Comparison of ENCODE assay signal across 13 cellular contexts in the genomic region with DNA sequence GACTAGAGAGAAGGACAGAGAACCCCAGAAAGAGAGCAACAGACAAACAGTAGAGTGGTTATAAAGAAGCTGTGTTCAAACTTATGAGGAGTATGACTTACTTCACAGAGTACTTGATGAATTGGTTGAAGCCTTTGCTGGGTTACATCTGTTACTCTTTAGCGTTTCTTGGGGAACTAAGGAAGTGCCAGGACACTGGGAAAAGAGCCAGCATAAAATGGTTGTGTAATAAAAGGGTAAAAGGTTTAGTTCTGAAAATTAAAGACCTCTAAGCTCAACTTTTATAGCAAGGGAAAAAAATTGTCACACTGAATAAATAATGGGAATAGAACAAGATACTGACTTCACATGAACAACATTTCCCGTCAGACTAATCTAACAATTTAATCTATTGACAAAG. TPM values are rescaled to one million over a fixed set of nuclear protein-coding genes. Genes with fewer than 3 reads are reported as not detected.
A peak's percentile ranks its signal among the peaks of the same experiment; 100 is the strongest.
DNase-seq lines count a peak whose midpoint lies in the region; TF ChIP-seq lines count a peak whose summit lies in the region.
"Had no signal": no experiment of that assay in that cellular context is flagged by ENCODE, and none has a peak within 500 bp of the region (broad histone marks: within the 10 kb centered on the region; RNA-seq: fewer than 3 reads in every experiment).

No MANE protein-coding gene starts in this region.

- H3K27ac ChIP-seq in fibroblast of lung (ENCODE audit: insufficient read depth, low read length) = no peak overlapping the region

- H3K9me3 ChIP-seq in fibroblast of lung (ENCODE audit: control insufficient read depth, insufficient read depth, low read depth, low read length) = no peaks in the 10 kb centered on the region

- H3K9me3 Mint-ChIP-seq in osteocyte (ENCODE audit: unreplicated experiment) = no peaks in the 10 kb centered on the region
- H3K9me3 Mint-ChIP-seq: IgD-negative memory B cell had no signal

- no peak for TF ChIP-seq CTCF in fibroblast of lung (conservative IDR thresholded peaks at IDR 0.05 in 1 of 2, IDR thresholded peaks at IDR 0.05 in 1 of 2; ENCODE audit: low read depth in 1 of 2, low read length in 2 of 2)
- TF ChIP-seq CTCF in osteocyte (IDR thresholded peaks at IDR 0.05) = no peak

- H4K20me1 ChIP-seq in fibroblast of lung (ENCODE audit: control insufficient read depth, extremely low read depth, insufficient read depth, low read length) = no peaks in the 10 kb centered on the region

- peak overlapping the region; percentile 55 for H3K27ac Mint-ChIP-seq in osteocyte (ENCODE audit: unreplicated experiment)
- H3K27ac Mint-ChIP-seq: IgD-negative memory B cell had no signal

- no peaks in the 10 kb centered on the region for H3K27me3 ChIP-seq in fibroblast of lung (ENCODE audit: control insufficient read depth, insufficient read depth, low read length)

- no peak overlapping the region for H3K4me3 Mint-ChIP-seq in osteocyte (ENCODE audit: unreplicated experiment)
- H3K4me3 Mint-ChIP-seq: IgD-negative memory B cell had no signal

- peaks cover 34% of the 10 kb centered on the region for H3K4me1 ChIP-seq in fibroblast of lung (ENCODE audit: control insufficient read depth, extremely low read depth, insufficient read depth, low read length)

- peak overlapping the region; percentile 5 for H3K4me2 ChIP-seq in fibroblast of lung (ENCODE audit: extremely low read depth, insufficient read depth, low read length)

- H3K79me2 ChIP-seq in fibroblast of lung (ENCODE audit: control insufficient read depth, insufficient read depth, low read length) = no peaks in the 10 kb centered on the region

- H3K36me3 Mint-ChIP-seq in osteocyte (ENCODE audit: unreplicated experiment) = no peaks in the 10 kb centered on the region
- H3K36me3 Mint-ChIP-seq: IgD-negative memory B cell had no signal

- no peak overlapping the region for H2AFZ ChIP-seq in fibroblast of lung (ENCODE audit: low read length)

- peaks cover 68% of the 10 kb centered on the region for H3K4me1 Mint-ChIP-seq in osteocyte (ENCODE audit: unreplicated experiment)

- no peak overlapping the region for H3K9ac ChIP-seq in fibroblast of lung (ENCODE audit: insufficient read depth, low read length)

- H3K4me3 ChIP-seq in fibroblast of lung (replicated peaks in 1 of 4; ENCODE audit: control extremely low read depth in 1 of 4, insufficient read depth in 1 of 4, low read depth in 3 of 4, low read length in 4 of 4) = no peak overlapping the region

- H3K36me3 ChIP-seq in fibroblast of lung (ENCODE audit: control insufficient read depth, insufficient read depth, low read length) = no peaks in the 10 kb centered on the region

- DNase-seq in EH (ENCODE audit: low read depth) = peak; percentile 95
- DNase-seq in RPMI7951 (ENCODE audit: low read depth) = peak; percentile 92
- DNase-seq in fibroblast of lung (ENCODE audit: low read depth in 2 of 2) = peak; percentile 82 to 95
- no peak for DNase-seq in osteocyte (ENCODE audit: extremely low spot score, unreplicated experiment)
- no peak for DNase-seq in globus pallidus (ENCODE audit: low spot score)
- DNase-seq in inferior parietal cortex (ENCODE audit: extremely low spot score) = no peak
- DNase-seq in middle frontal gyrus (ENCODE audit: extremely low spot score, low spot score) = no peak
- DNase-seq in GDM1 (lab: John Stamatoyannopoulos, UW) = no peak
- DNase-seq: central memory CD4-positive, alpha-beta T cell; hippocampal formation; NCI-H2029; stimulated activated naive CD4-positive, alpha-beta T cell had no signal

- peaks cover 7% of the 10 kb centered on the region for H3K27me3 Mint-ChIP-seq in osteocyte (ENCODE audit: unreplicated experiment)

RNA-seq across cellular contexts. Expression of a gene that starts 17.0 kb away (rescaled TPM):
- total RNA-seq in RPMI7951 (2014; rRNA removed; shearing (Covaris generic)) = 0.12 and 0.59 TPM in 2 replicates
- total RNA-seq in fibroblast of lung (0.51 and 0.66 TPM in 2 replicates), osteocyte (0.47 and 1.3 TPM in 2 replicates)
- 0.38 and 1.2 TPM in 2 replicates for polyA plus RNA-seq in fibroblast of lung
- 0.21 and 0.72 TPM in 2 replicates for polyA plus RNA-seq in fibroblast of lung (2012)
- polyA minus RNA-seq in fibroblast of lung (ENCODE audit: low replicate concordance) = 1.6 TPM in 1 of 2 replicates, not detected in the other

Comparison
In these comparisons a context has a peak if more than half of its experiments do, and no peak if none do; other contexts are left out.
1. DNase-seq: peak in EH (single experiment), RPMI7951 (single experiment) and fibroblast of lung (2 of 2); none in osteocyte (single experiment), globus pallidus (single experiment), inferior parietal cortex (single experiment), middle frontal gyrus (single experiment) and GDM1 (single experiment).